ENCODE assay signal across 2 cellular contexts in the genomic region with DNA sequence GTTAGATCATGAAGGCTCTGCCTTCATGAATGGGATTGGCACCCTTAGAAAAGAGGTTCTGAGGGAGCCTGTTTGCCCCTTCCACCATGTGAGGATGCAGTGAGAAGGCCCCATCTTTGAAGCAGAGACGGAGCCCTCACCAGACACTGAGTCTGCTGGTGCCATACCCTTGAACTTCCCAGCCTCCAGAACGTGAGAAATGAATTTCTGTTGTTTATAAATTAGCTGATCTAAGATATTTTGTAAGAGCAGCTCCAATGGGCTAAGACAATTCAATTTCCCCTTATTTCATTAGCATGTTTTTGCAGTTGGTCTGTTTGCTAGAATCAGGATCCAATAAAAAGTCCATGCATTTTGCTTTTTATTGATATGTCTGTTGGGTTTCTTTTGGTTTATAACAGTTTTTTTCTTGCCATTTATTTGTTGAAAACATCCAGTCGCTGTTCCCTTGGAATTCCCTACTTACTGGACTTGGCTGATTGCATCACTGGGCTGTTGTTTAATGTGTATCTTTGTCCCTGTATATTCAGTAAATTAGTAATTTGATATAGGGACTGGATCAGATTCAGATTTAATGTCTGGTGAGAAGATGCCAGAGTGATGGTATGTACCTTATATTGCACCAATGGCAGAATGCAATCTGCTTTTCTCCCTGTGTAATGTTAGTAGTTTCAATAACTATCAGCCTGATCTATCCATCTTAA.
A peak's percentile ranks its signal among the peaks of the same experiment; 100 is the strongest.
TF ChIP-seq lines count a peak whose summit lies in the region.

No MANE protein-coding gene starts in this region.

TF ChIP-seq in HepG2, 621 proteins besides CTCF, POLR2A, EP300 and RAD21:
- TF ChIP-seq, protein P1, sequence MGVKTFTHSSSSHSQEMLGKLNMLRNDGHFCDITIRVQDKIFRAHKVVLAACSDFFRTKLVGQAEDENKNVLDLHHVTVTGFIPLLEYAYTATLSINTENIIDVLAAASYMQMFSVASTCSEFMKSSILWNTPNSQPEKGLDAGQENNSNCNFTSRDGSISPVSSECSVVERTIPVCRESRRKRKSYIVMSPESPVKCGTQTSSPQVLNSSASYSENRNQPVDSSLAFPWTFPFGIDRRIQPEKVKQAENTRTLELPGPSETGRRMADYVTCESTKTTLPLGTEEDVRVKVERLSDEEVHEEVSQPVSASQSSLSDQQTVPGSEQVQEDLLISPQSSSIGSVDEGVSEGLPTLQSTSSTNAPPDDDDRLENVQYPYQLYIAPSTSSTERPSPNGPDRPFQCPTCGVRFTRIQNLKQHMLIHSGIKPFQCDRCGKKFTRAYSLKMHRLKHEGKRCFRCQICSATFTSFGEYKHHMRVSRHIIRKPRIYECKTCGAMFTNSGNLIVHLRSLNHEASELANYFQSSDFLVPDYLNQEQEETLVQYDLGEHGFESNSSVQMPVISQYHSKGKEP (CRISPR knock-in tag; IDR thresholded peaks at IDR 0.05), result no peak
- TF ChIP-seq, protein P2, sequence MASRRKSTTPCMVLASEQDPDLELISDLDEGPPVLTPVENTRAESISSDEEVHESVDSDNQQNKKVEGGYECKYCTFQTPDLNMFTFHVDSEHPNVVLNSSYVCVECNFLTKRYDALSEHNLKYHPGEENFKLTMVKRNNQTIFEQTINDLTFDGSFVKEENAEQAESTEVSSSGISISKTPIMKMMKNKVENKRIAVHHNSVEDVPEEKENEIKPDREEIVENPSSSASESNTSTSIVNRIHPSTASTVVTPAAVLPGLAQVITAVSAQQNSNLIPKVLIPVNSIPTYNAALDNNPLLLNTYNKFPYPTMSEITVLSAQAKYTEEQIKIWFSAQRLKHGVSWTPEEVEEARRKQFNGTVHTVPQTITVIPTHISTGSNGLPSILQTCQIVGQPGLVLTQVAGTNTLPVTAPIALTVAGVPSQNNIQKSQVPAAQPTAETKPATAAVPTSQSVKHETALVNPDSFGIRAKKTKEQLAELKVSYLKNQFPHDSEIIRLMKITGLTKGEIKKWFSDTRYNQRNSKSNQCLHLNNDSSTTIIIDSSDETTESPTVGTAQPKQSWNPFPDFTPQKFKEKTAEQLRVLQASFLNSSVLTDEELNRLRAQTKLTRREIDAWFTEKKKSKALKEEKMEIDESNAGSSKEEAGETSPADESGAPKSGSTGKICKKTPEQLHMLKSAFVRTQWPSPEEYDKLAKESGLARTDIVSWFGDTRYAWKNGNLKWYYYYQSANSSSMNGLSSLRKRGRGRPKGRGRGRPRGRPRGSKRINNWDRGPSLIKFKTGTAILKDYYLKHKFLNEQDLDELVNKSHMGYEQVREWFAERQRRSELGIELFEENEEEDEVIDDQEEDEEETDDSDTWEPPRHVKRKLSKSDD (CRISPR knock-in tag; IDR thresholded peaks at IDR 0.05; ENCODE audit: low read depth), result no peak
- TF ChIP-seq MAFK (conservative IDR thresholded peaks at IDR 0.05 in 1 of 2, IDR thresholded peaks at IDR 0.05 in 1 of 2; ENCODE audit: low read length in 2 of 2) (peak in 1 of 2 experiments; percentile 67; a peak in 2 of 4 replicates), PTBP1 (IDR thresholded peaks at IDR 0.05; ENCODE audit: low read depth, low read length, poor library complexity, severe bottlenecking) (no peak), ZNF441 (CRISPR knock-in tag; IDR thresholded peaks at IDR 0.05; ENCODE audit: borderline replicate concordance) (no peak), SALL1 (CRISPR knock-in tag; IDR thresholded peaks at IDR 0.05) (no peak), FOXM1 (CRISPR knock-in tag; IDR thresholded peaks at IDR 0.05) (no peak), CEBPG (CRISPR knock-in tag; IDR thresholded peaks at IDR 0.05) (peak; percentile 67), RARA (CRISPR knock-in tag; IDR thresholded peaks at IDR 0.05) (no peak), ZNF124 (CRISPR knock-in tag; IDR thresholded peaks at IDR 0.05) (no peak), JARID2 (CRISPR knock-in tag; IDR thresholded peaks at IDR 0.05; ENCODE audit: insufficient replicate concordance) (no peak), ZIK1 (CRISPR knock-in tag; IDR thresholded peaks at IDR 0.05; ENCODE audit: borderline replicate concordance, low read depth) (no peak), CEBPB (IDR thresholded peaks at IDR 0.05; ENCODE audit: borderline replicate concordance, low read depth, low read length) (peak; percentile 45; the same call in 1 of the 2 replicates), NFKBIZ (CRISPR knock-in tag; IDR thresholded peaks at IDR 0.05) (no peak), ATF7 (IDR thresholded peaks at IDR 0.05) (no peak), ATF7 (CRISPR knock-in tag; IDR thresholded peaks at IDR 0.05) (no peak), ZNF564 (CRISPR knock-in tag; IDR thresholded peaks at IDR 0.05) (peak; percentile 60; the same call in 1 of the 2 replicates), GLI4 (CRISPR knock-in tag; IDR thresholded peaks at IDR 0.05; ENCODE audit: borderline replicate concordance) (no peak)
- TF ChIP-seq, protein P3, sequence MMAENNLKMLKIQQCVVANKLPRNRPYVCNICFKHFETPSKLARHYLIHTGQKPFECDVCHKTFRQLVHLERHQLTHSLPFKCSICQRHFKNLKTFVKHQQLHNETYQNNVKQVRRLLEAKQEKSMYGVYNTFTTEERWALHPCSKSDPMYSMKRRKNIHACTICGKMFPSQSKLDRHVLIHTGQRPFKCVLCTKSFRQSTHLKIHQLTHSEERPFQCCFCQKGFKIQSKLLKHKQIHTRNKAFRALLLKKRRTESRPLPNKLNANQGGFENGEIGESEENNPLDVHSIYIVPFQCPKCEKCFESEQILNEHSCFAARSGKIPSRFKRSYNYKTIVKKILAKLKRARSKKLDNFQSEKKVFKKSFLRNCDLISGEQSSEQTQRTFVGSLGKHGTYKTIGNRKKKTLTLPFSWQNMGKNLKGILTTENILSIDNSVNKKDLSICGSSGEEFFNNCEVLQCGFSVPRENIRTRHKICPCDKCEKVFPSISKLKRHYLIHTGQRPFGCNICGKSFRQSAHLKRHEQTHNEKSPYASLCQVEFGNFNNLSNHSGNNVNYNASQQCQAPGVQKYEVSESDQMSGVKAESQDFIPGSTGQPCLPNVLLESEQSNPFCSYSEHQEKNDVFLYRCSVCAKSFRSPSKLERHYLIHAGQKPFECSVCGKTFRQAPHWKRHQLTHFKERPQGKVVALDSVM (CRISPR knock-in tag; IDR thresholded peaks at IDR 0.05), result no peak
- TF ChIP-seq, protein P4, sequence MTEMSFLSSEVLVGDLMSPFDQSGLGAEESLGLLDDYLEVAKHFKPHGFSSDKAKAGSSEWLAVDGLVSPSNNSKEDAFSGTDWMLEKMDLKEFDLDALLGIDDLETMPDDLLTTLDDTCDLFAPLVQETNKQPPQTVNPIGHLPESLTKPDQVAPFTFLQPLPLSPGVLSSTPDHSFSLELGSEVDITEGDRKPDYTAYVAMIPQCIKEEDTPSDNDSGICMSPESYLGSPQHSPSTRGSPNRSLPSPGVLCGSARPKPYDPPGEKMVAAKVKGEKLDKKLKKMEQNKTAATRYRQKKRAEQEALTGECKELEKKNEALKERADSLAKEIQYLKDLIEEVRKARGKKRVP (CRISPR knock-in tag; IDR thresholded peaks at IDR 0.05), result 0 out of 4 replicates have a peak, but pooled peaks of 1 of the 2 experiments have one; percentile 42
TF ChIP-seq in HepG2: peak in this region for 5.

TF ChIP-seq in IMR-90, 13 proteins besides CTCF, POLR2A, EP300 and RAD21:
- TF ChIP-seq MAFK (IDR thresholded peaks at IDR 0.05; ENCODE audit: low read depth, low read length), result no peak
- peak; percentile 11; the same call in 1 of the 2 replicates for TF ChIP-seq CEBPB (IDR thresholded peaks at IDR 0.05; ENCODE audit: low read depth, low read length)
- TF ChIP-seq SMC3 (IDR thresholded peaks at IDR 0.05; ENCODE audit: low read depth, low read length), result no peak
- TF ChIP-seq, protein P5, sequence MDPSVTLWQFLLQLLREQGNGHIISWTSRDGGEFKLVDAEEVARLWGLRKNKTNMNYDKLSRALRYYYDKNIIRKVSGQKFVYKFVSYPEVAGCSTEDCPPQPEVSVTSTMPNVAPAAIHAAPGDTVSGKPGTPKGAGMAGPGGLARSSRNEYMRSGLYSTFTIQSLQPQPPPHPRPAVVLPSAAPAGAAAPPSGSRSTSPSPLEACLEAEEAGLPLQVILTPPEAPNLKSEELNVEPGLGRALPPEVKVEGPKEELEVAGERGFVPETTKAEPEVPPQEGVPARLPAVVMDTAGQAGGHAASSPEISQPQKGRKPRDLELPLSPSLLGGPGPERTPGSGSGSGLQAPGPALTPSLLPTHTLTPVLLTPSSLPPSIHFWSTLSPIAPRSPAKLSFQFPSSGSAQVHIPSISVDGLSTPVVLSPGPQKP (IDR thresholded peaks at IDR 0.05; ENCODE audit: borderline replicate concordance, low read depth, low read length), result no peak
TF ChIP-seq in IMR-90: peak in this region for 1.
